Comparison of ENCODE assay signal across 1 cellular context in genomic region chr4:8643986-8644385, GRCh38.
TF ChIP-seq lines count a peak whose summit lies in the region.

No MANE protein-coding gene starts in this region.

TF ChIP-seq in H1, 55 proteins besides CTCF, POLR2A, EP300 and RAD21 (continued from another document):
- TF ChIP-seq CEBPB (IDR thresholded peaks at IDR 0.05; ENCODE audit: low read depth, low read length) (no peak), JUND (IDR thresholded peaks at IDR 0.05; ENCODE audit: low read length) (no peak), SIN3A (conservative IDR thresholded peaks at IDR 0.05 in 1 of 2, IDR thresholded peaks at IDR 0.05 in 1 of 2; ENCODE audit: low read depth in 1 of 2, low read length in 2 of 2) (no peak), GTF2F1 (IDR thresholded peaks at IDR 0.05; ENCODE audit: borderline replicate concordance, low read depth, low read length) (no peak), SP4 (IDR thresholded peaks at IDR 0.05; ENCODE audit: low read length) (no peak), EGR1 (IDR thresholded peaks at IDR 0.05; ENCODE audit: borderline replicate concordance, low read depth, low read length) (no peak), RNF2 (IDR thresholded peaks at IDR 0.05; ENCODE audit: borderline replicate concordance, low read depth, low read length, missing control alignments, poor library complexity, severe bottlenecking) (no peak), MAFK (IDR thresholded peaks at IDR 0.05; ENCODE audit: low read depth, low read length) (no peak), HDAC6 (IDR thresholded peaks at IDR 0.05; ENCODE audit: low read depth, low read length) (no peak), ZNF274 (IDR thresholded peaks at IDR 0.05; ENCODE audit: borderline replicate concordance, extremely low read depth, low read length) (no peak), MAX (IDR thresholded peaks at IDR 0.05) (no peak), BRCA1 (IDR thresholded peaks at IDR 0.05; ENCODE audit: low read depth, low read length) (no peak), ASH2L (IDR thresholded peaks at IDR 0.05; ENCODE audit: low read length) (no peak), GABPA (IDR thresholded peaks at IDR 0.05; ENCODE audit: borderline replicate concordance, insufficient read depth, low read length) (no peak), KDM4A (IDR thresholded peaks at IDR 0.05; ENCODE audit: low read depth, low read length, severe bottlenecking) (no peak), CTBP2 (IDR thresholded peaks at IDR 0.05; ENCODE audit: borderline replicate concordance, insufficient read depth, insufficient read length, low read length) (no peak), POU5F1 (IDR thresholded peaks at IDR 0.05; ENCODE audit: low read depth, low read length) (no peak)
